Comparison of ENCODE assay signal across 9 cellular contexts in the genomic region with DNA sequence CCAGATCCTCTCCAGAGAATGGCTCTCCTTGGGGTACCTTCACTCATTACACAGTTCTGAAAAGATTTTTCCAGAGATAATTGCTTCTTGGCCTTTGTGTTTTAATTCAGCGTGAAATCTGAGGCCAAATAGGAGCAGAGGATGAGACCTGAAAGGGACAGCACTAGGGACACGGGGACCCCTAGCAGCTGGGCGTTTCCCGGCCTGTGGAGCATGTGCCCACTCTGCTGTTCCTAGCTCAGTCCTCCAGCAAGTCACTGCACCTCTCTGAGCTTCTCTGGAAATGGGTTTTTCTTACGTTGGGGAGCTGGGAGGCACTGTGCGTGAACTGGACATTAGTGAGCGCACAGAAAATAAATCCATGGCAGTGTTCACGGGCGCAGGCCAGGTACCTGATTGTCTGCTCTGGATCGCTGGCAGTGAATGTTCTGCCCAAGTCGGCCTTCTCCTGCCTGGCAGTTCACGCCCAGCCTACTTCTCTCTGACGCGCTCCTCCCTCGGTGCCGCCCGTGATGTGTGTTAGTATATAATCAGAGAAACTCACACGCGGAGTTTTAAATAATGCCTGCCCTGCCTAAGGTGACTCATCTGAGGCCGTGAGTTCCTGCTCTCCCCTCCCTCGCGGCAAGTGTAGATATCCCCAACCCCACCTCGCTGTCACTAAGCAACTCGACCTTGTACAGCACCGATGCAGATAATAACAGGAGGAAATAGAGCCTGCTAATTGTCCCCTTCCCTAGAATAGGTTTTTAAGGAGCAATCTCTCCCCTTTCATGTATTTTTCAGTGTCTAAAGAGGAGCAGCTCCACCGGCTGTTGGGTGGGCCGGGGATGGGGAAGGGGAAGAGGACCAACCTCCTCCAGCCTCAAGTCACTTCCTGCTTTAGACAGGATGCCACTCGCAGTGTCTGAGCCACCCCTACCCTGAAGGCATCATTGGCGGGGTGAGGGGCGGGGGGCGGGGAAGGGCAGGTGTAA. TPM values are rescaled to one million over a fixed set of nuclear protein-coding genes. Genes with fewer than 3 reads are reported as not detected.
DNase-seq lines count a peak whose midpoint lies in the region; ATAC-seq and TF ChIP-seq lines count a peak whose summit lies in the region.
"Had no signal": no experiment of that assay in that cellular context is flagged by ENCODE, and none has a peak within 500 bp of the region (broad histone marks: within the 10 kb centered on the region; RNA-seq: fewer than 3 reads in every experiment).

No MANE protein-coding gene starts in this region.

- ATAC-seq in IMR-90 (ENCODE audit: low read depth): no peak
- ATAC-seq in naive thymus-derived CD8-positive, alpha-beta T cell: peak; percentile 65 to 67

- DNase-seq in IMR-90 (no peak), T-helper 2 cell (peak; percentile 17 to 72 (median 53)), astrocyte of the hippocampus (ENCODE audit: low read depth, low spot score) (peak; percentile 76), uterus (peak in 1 of 2 donors; percentile 40), NCI-H128 (lab: John Stamatoyannopoulos, UW; ENCODE audit: unreplicated experiment) (no peak), ecto neural progenitor cell (ENCODE audit: low spot score) (no peak), NCI-H524 treated with DMSO at 0.1 percent for 48 hours (lab: John Stamatoyannopoulos, UW) (no peak)
- peak; percentile 41 to 90 (median 68) for DNase-seq in naive thymus-derived CD8-positive, alpha-beta T cell

- TF ChIP-seq POLR2A in IMR-90 (IDR thresholded peaks at IDR 0.05; ENCODE audit: low read depth, low read length): no peak
- no peak for TF ChIP-seq POLR2A in uterus (IDR thresholded peaks at IDR 0.05)

- no peak overlapping the region for H3K18ac ChIP-seq in IMR-90 (ENCODE audit: low read depth, low read length)

- intact Hi-C loops in IMR-90 (cut with micrococcal nuclease): no loop called here
- intact Hi-C loops in uterus (cut with DNase I; ENCODE audit: low total_unique reads): no loop called here

- H3K4me2 ChIP-seq in IMR-90 (ENCODE audit: low read depth, low read length): no peak overlapping the region

- H3K9ac ChIP-seq in IMR-90 (ENCODE audit: low read depth, low read length): no peak overlapping the region

- no peak overlapping the region for H4K91ac ChIP-seq in IMR-90 (ENCODE audit: insufficient read depth, low read depth, low read length)

- peaks cover 10 to 38% of the 10 kb centered on the region in 2 experiments; a peak in 3 of 4 replicates for H3K79me1 ChIP-seq in IMR-90 (ENCODE audit: low read depth in 1 of 2, low read length in 2 of 2)

- no peak overlapping the region for H3K14ac ChIP-seq in IMR-90 (replicated peaks; ENCODE audit: low read depth, low read length)

- H2AFZ ChIP-seq in IMR-90 (replicated peaks; ENCODE audit: low read length, poor library complexity): no peak overlapping the region

- peaks cover 2% of the 10 kb centered on the region; the same call in 1 of the 2 replicates for H3K4me1 ChIP-seq in IMR-90 (ENCODE audit: control insufficient read depth, insufficient read depth, low read length)
- H3K4me1 ChIP-seq in uterus: no peaks in the 10 kb centered on the region

- H3K36me3 Mint-ChIP-seq in naive thymus-derived CD8-positive, alpha-beta T cell: no peaks in the 10 kb centered on the region

- H4K5ac ChIP-seq in IMR-90 (ENCODE audit: low read depth, low read length): no peak overlapping the region

- peaks cover 9% of the 10 kb centered on the region; the same call in 1 of the 2 replicates for H4K20me1 ChIP-seq in IMR-90 (ENCODE audit: insufficient read depth, low read length)

- 88% methylated on average over 12 of the region's 31 CpGs; no CpG with 5 or more reads in 1 of the 2 experiments for WGBS in IMR-90 (ENCODE audit: extremely low coverage in 2 of 2, insufficient read length in 1 of 2), 2 experiments

- no peak overlapping the region for H3K23ac ChIP-seq in IMR-90 (ENCODE audit: low read depth, low read length)

- H3K4me1 Mint-ChIP-seq in naive thymus-derived CD8-positive, alpha-beta T cell: peaks cover 23 to 56% (median 54%) of the 10 kb centered on the region in 4 donors

- no peak overlapping the region for H2AK5ac ChIP-seq in IMR-90 (ENCODE audit: low read depth, low read length)

- H3K4me3 Mint-ChIP-seq in naive thymus-derived CD8-positive, alpha-beta T cell: peak overlapping the region; percentile 31 to 84 (median 76)

- H3K27me3 ChIP-seq in IMR-90 (ENCODE audit: control insufficient read depth, insufficient read depth, low read length) (no peaks in the 10 kb centered on the region), uterus (no peaks in the 10 kb centered on the region)

- peaks cover 7% of the 10 kb centered on the region for H3K36me3 ChIP-seq in IMR-90 (ENCODE audit: control insufficient read depth, insufficient read depth, low read length)
- H3K36me3 ChIP-seq in uterus: no peaks in the 10 kb centered on the region

- dilution Hi-C loops in IMR-90 (cut with HindIII; ENCODE audit: low sequenced_read_pairs, unreplicated experiment): no loop called here

- CTCF ChIA-PET in IMR-90 (lab: Yijun Ruan, JAX): no interaction called here

- in situ Hi-C loops in IMR-90 (cut with MboI; ENCODE audit: low sequenced_read_pairs): no loop called here

- TF ChIP-seq CTCF in IMR-90 (conservative IDR thresholded peaks at IDR 0.05; ENCODE audit: low read depth, low read length): no peak
- no peak for TF ChIP-seq CTCF in uterus (IDR thresholded peaks at IDR 0.05)

- TF ChIP-seq RAD21 in IMR-90 (IDR thresholded peaks at IDR 0.05; ENCODE audit: low read length): no peak

- H3K4ac ChIP-seq in IMR-90 (ENCODE audit: low read depth, low read length): 0 out of 2 replicates have a peak overlapping the region, but pooled peaks have one; percentile 10

- H3K9me1 ChIP-seq in IMR-90 (ENCODE audit: insufficient read depth, low read length): peaks cover 11% of the 10 kb centered on the region; the same call in 1 of the 2 replicates

- H3K9me3 Mint-ChIP-seq in naive thymus-derived CD8-positive, alpha-beta T cell: peaks cover 0 to 2% (median 0%) of the 10 kb centered on the region in 9 donors

- H3K9me3 ChIP-seq in IMR-90 (ENCODE audit: control insufficient read depth, insufficient read depth, low read length): no peaks in the 10 kb centered on the region
- no peaks in the 10 kb centered on the region for H3K9me3 ChIP-seq in uterus

- H3K27me3 Mint-ChIP-seq in naive thymus-derived CD8-positive, alpha-beta T cell: peaks cover 0 to 4% (median 3%) of the 10 kb centered on the region in 5 donors

- H2AK9ac ChIP-seq in IMR-90 (replicated peaks; ENCODE audit: low read depth, low read length, poor library complexity): no peak overlapping the region

- H3K27ac ChIP-seq in IMR-90 (ENCODE audit: insufficient read depth, low read length) (no peak overlapping the region), uterus (peak overlapping the region; percentile 6 to 21)
- H3K27ac ChIP-seq: HL-60 had no signal

- no peak overlapping the region for H3K56ac ChIP-seq in IMR-90 (ENCODE audit: extremely low read depth, insufficient read depth, low read length)

- no peak overlapping the region for H2BK15ac ChIP-seq in IMR-90 (ENCODE audit: low read depth, low read length)

- H2BK20ac ChIP-seq in IMR-90 (ENCODE audit: low read depth, low read length): no peak overlapping the region

- H2BK120ac ChIP-seq in IMR-90 (ENCODE audit: low read depth, low read length): no peak overlapping the region

- POLR2A ChIA-PET in IMR-90 (lab: Charles Lee; ENCODE audit: unreplicated experiment): no interaction called here
- POLR2A ChIA-PET in naive thymus-derived CD8-positive, alpha-beta T cell (lab: Charles Lee): interaction anchor here (0.7 to 1.6 kb wide), 3 partner anchors 40 to 97 kb away, joined by 3 to 4 read pairs (median 3); no protein-coding TSS in a partner anchor

- H3K4me3 ChIP-seq in IMR-90 (ENCODE audit: insufficient read depth, low read depth, low read length) (no peak overlapping the region), uterus (no peak overlapping the region)

- peak overlapping the region; percentile 80 to 99 (median 92) for H3K27ac Mint-ChIP-seq in naive thymus-derived CD8-positive, alpha-beta T cell

- BruUV-seq in IMR-90 (replicated peaks; lab: Mats Ljungman, UMichigan): no TSS peak

- H2BK5ac ChIP-seq in IMR-90 (ENCODE audit: low read depth, low read length, poor library complexity, severe bottlenecking): no peak overlapping the region

- no peak overlapping the region for H4K8ac ChIP-seq in IMR-90 (ENCODE audit: low read depth in 2 of 2, low read length in 2 of 2)

TF ChIP-seq in IMR-90, 13 proteins besides CTCF, POLR2A, EP300 and RAD21 (continues in another document):
- no peak for TF ChIP-seq BHLHE40 (IDR thresholded peaks at IDR 0.05; ENCODE audit: low read depth, low read length)
- TF ChIP-seq, protein P1, sequence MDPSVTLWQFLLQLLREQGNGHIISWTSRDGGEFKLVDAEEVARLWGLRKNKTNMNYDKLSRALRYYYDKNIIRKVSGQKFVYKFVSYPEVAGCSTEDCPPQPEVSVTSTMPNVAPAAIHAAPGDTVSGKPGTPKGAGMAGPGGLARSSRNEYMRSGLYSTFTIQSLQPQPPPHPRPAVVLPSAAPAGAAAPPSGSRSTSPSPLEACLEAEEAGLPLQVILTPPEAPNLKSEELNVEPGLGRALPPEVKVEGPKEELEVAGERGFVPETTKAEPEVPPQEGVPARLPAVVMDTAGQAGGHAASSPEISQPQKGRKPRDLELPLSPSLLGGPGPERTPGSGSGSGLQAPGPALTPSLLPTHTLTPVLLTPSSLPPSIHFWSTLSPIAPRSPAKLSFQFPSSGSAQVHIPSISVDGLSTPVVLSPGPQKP (IDR thresholded peaks at IDR 0.05; ENCODE audit: borderline replicate concordance, low read depth, low read length): no peak

RNA-seq across cellular contexts. Expression of a gene that starts 2.7 kb away (rescaled TPM):
- total RNA-seq in IMR-90 (2012; rRNA removed) (164 and 182 TPM in 2 replicates), uterus (100 to 1,000 TPM in 1 of 4 donors, 10 to 100 TPM in 3; 21.5 to 100 (median 59.0) TPM)
- polyA plus RNA-seq in IMR-90 (2012; rRNA removed): 264 and 300 TPM in 2 replicates
- polyA plus RNA-seq in IMR-90 (2012; cell fraction: cytosol; rRNA removed): 161 and 414 TPM in 2 replicates
- 339 and 399 TPM in 2 replicates for polyA plus RNA-seq in IMR-90 (2012; cell fraction: nucleus; rRNA removed; ENCODE audit: low replicate concordance)
- 1 to 10 TPM; 3.7 to 4.6 TPM for total RNA-seq in naive thymus-derived CD8-positive, alpha-beta T cell
- polyA plus RNA-seq in naive thymus-derived CD8-positive, alpha-beta T cell: 1 to 10 TPM; 1.1 to 4.4 (median 2.7) TPM

RNA-seq across cellular contexts. Expression of a gene that starts 41.6 kb away (rescaled TPM):
- total RNA-seq in IMR-90 (2012; rRNA removed) (15.8 and 16.3 TPM in 2 replicates), uterus (10 to 100 TPM in 3 of 4 donors, 1 to 10 TPM in 1; 4.1 to 30.9 (median 22.0) TPM)
- 13.8 and 14.7 TPM in 2 replicates for polyA plus RNA-seq in IMR-90 (2012; rRNA removed)
- polyA plus RNA-seq in IMR-90 (2012; cell fraction: cytosol; rRNA removed): 7.0 and 8.4 TPM in 2 replicates
- polyA plus RNA-seq in IMR-90 (2012; cell fraction: nucleus; rRNA removed; ENCODE audit: low replicate concordance): 9.6 and 25.1 TPM in 2 replicates
- 10 to 100 TPM; 11.3 to 15.7 TPM for total RNA-seq in naive thymus-derived CD8-positive, alpha-beta T cell
- 10 to 100 TPM in 1 of 3 donors, 1 to 10 TPM in 2; 7.3 to 13.5 (median 8.7) TPM for polyA plus RNA-seq in naive thymus-derived CD8-positive, alpha-beta T cell

Comparison
In these comparisons a context has a peak if more than half of its experiments do, and no peak if none do; other contexts are left out.
1. DNase-seq: peak in T-helper 2 cell (5 of 5), astrocyte of the hippocampus (single experiment) and naive thymus-derived CD8-positive, alpha-beta T cell (10 of 10); none in IMR-90 (single experiment), NCI-H128 (single experiment), ecto neural progenitor cell (single experiment) and NCI-H524 treated with DMSO at 0.1 percent for 48 hours (single experiment).
2. RNA of a gene that starts 2.7 kb away (total RNA-seq): 164 to 182 TPM in IMR-90 and 21.5 to 100 TPM in uterus; 3.7 to 4.6 TPM in naive thymus-derived CD8-positive, alpha-beta T cell; every median in the first group is over 4 times any median in the second.